8 cellular contexts compared by ENCODE assay signal in the genomic region with DNA sequence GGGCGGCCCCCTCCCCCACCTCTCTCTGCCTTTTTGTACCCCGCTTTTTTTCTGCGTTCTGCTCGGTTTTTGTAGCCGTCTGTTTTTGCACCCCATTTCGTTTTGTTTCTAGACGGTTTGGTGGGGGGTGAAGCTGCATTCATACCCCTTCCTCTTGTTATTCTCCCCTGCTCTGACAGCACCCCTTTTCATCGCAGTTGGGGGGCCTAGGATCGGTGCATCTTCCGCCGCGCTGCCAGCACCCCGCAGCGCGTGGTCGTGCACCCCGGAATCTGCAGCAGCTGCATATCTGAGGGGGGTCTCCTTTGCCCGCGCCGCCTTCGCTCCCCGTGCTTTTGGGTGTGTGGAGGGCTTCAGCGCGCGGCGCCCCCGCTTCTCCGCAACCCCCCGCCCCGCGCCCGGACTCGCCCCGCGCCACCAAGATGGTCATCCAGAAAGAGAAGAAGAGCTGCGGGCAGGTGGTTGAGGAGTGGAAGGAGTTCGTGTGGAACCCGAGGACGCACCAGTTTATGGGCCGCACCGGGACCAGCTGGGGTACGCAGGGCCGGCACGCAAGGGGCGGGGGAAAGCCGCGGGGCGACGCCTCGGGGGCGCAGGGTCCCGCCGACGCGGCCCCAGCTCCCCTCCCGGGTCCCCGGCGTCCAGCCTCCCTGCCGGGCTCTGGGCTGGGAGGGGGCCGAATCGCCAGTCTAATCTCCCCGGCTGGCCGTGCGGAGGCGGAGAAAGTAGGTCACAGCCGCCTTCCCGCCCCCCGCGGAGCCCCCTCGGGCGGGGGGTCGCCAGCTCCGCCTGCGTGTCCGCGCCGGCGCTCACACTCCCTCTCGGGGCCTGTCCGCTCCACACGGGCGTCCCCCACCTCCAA. TPM values are rescaled to one million over a fixed set of nuclear protein-coding genes. Genes with fewer than 3 reads are reported as not detected.
DNase-seq lines count a peak whose midpoint lies in the region; ATAC-seq, FAIRE-seq and TF ChIP-seq lines count a peak whose summit lies in the region.

No MANE protein-coding gene starts in this region.

- TF ChIP-seq EP300 in A549 (IDR thresholded peaks at IDR 0.05): no peak

- H3K36me3 ChIP-seq in HUES64 (ENCODE audit: insufficient read depth, low read length) (peaks cover 12% of the 10 kb centered on the region; the same call in 1 of the 2 replicates), colonic mucosa (no peaks in the 10 kb centered on the region), mucosa of rectum (ENCODE audit: control insufficient read depth in 2 of 2, insufficient read depth in 2 of 2, low read length in 2 of 2) (no peaks in the 10 kb centered on the region)

- H3K4me1 ChIP-seq in A549 (peaks cover 16% of the 10 kb centered on the region; the same call in 1 of the 3 replicates), HUES64 (ENCODE audit: insufficient read depth, low read length) (peaks cover 7% of the 10 kb centered on the region), colonic mucosa (no peaks in the 10 kb centered on the region), mucosa of rectum (ENCODE audit: control insufficient read depth in 2 of 2, insufficient read depth in 2 of 2, low read length in 2 of 2) (peaks cover 6 to 13% of the 10 kb centered on the region in 2 donors)

- peak overlapping the region in 1 of 2 experiments; percentile 58; a peak in 4 of 6 replicates for H3K27ac ChIP-seq in A549
- H3K27ac ChIP-seq in HUES64 (ENCODE audit: low read depth, low read length): no peak overlapping the region
- H3K27ac ChIP-seq in colonic mucosa: no peak overlapping the region
- H3K27ac ChIP-seq in mucosa of rectum (ENCODE audit: low read depth in 2 of 2, low read length in 2 of 2): no peak overlapping the region

- FAIRE-seq in A549 (lab: Jason Lieb, UNC): no peak

- H3K9ac ChIP-seq in HUES64 (ENCODE audit: low read depth, low read length) (peak overlapping the region; percentile 32; the same call in 1 of the 2 replicates), colonic mucosa (ENCODE audit: low read depth in 2 of 2, low read length in 2 of 2) (peak overlapping the region in 1 of 2 donors; percentile 18), mucosa of rectum (ENCODE audit: low read depth in 1 of 2, low read length in 2 of 2) (no peak overlapping the region)

- TF ChIP-seq CTCF in A549 (IDR thresholded peaks at IDR 0.05): no peak
- no peak for TF ChIP-seq CTCF in colonic mucosa (IDR thresholded peaks at IDR 0.05)

- no peak for TF ChIP-seq POLR2A in A549 (IDR thresholded peaks at IDR 0.05; ENCODE audit: low read length)
- TF ChIP-seq POLR2A in GM18505 (IDR thresholded peaks at IDR 0.05; ENCODE audit: borderline replicate concordance, extremely low read depth, insufficient read depth, insufficient read length): no peak

- TF ChIP-seq RAD21 in A549 (conservative IDR thresholded peaks at IDR 0.05 in 1 of 2, IDR thresholded peaks at IDR 0.05 in 1 of 2): no peak

- ATAC-seq in A549 (peak in 1 of 2 experiments; percentile 8; a peak in 2 of 6 replicates), GM19455 (IDR thresholded peaks at IDR 0.05; ENCODE audit: unreplicated experiment) (no peak), GM18505 (IDR thresholded peaks at IDR 0.05; ENCODE audit: unreplicated experiment) (no peak)

- peaks cover 37% of the 10 kb centered on the region for H3K27me3 ChIP-seq in HUES64 (ENCODE audit: insufficient read depth, low read length)
- peaks cover 21% of the 10 kb centered on the region for H3K27me3 ChIP-seq in colonic mucosa
- H3K27me3 ChIP-seq in mucosa of rectum (ENCODE audit: control insufficient read depth in 2 of 2, insufficient read depth in 2 of 2, low read length in 2 of 2): peaks cover 18 to 29% of the 10 kb centered on the region in 2 donors

- intact Hi-C loops in colonic mucosa (cut with DNase I): no loop called here

- peak overlapping the region; percentile 100 for H3K4me2 ChIP-seq in A549

- no peaks in the 10 kb centered on the region for H3K9me3 ChIP-seq in A549
- H3K9me3 ChIP-seq in HUES64 (ENCODE audit: insufficient read depth, low read depth, low read length): no peaks in the 10 kb centered on the region
- no peaks in the 10 kb centered on the region for H3K9me3 ChIP-seq in colonic mucosa
- H3K9me3 ChIP-seq in mucosa of rectum (ENCODE audit: control insufficient read depth in 2 of 2, low read length in 2 of 2): no peaks in the 10 kb centered on the region

- CTCF ChIA-PET in A549 (lab: Yijun Ruan, JAX): interaction anchor here (0.6 to 8.0 kb wide), 12 partner anchors 9 to 143 kb away, joined by 3 to 80 read pairs (median 4); partner anchors contain the start of genes FXR2, SAT2, TP53 and WRAP53

- no peak for DNase-seq in A549 (ENCODE audit: low read depth in 1 of 2, low spot score in 1 of 2)
- no peak for DNase-seq in colonic mucosa
- no peak for DNase-seq in NCI-H524 treated with DMSO at 0.1 percent for 48 hours (lab: John Stamatoyannopoulos, UW)
- no peak for DNase-seq in globus pallidus (ENCODE audit: low spot score)

- 20% methylated on average over 42 of the region's 82 CpGs for WGBS in A549 (ENCODE audit: missing lambda C conversion rate)
- under 1% methylated on average over 77 of the region's 82 CpGs for WGBS in HUES64

- POLR2A ChIA-PET in A549 (lab: Yijun Ruan, JAX): interaction anchor here (0.8 to 2.5 kb wide), 4 partner anchors 19 to 40 kb away, joined by 3 to 32 read pairs (median 8); partner anchors contain the start of genes SAT2 and TP53

- H3K4me3 ChIP-seq in A549: peak overlapping the region; percentile 59
- H3K4me3 ChIP-seq in HUES64 (ENCODE audit: low read length): peak overlapping the region; percentile 66
- H3K4me3 ChIP-seq in colonic mucosa: peak overlapping the region; percentile 39
- H3K4me3 ChIP-seq in mucosa of rectum (ENCODE audit: low read length in 2 of 2): peak overlapping the region; percentile 17 to 32

TF ChIP-seq in A549, 52 proteins besides CTCF, POLR2A, EP300 and RAD21:
- no peak for TF ChIP-seq FOSB (CRISPR knock-in tag; IDR thresholded peaks at IDR 0.05)
- TF ChIP-seq CHD4 (IDR thresholded peaks at IDR 0.05; ENCODE audit: borderline replicate concordance): no peak
- TF ChIP-seq CBX8 (IDR thresholded peaks at IDR 0.05): peak; percentile 94
- TF ChIP-seq TP53 (CRISPR knock-in tag; IDR thresholded peaks at IDR 0.05): no peak
- no peak for TF ChIP-seq CEBPB (IDR thresholded peaks at IDR 0.05)
- no peak for TF ChIP-seq NPAS2 (CRISPR knock-in tag; IDR thresholded peaks at IDR 0.05; ENCODE audit: borderline replicate concordance)
- peak; percentile 82; the same call in 1 of the 2 replicates for TF ChIP-seq RNF2 (IDR thresholded peaks at IDR 0.05; ENCODE audit: borderline replicate concordance, low read depth)
- TF ChIP-seq TFCP2L1 (CRISPR knock-in tag; IDR thresholded peaks at IDR 0.05): no peak
- no peak for TF ChIP-seq KDM5A (IDR thresholded peaks at IDR 0.05)
- no peak for TF ChIP-seq SMC3 (IDR thresholded peaks at IDR 0.05)

RNA-seq across cellular contexts. Expression of gene ATP1B2, which starts 0.6 kb away (rescaled TPM):
- polyA plus RNA-seq in A549 (2011; rRNA removed): 0.16 and 0.20 TPM in 2 replicates
- polyA plus RNA-seq in A549 (2012; cell fraction: cytosol; rRNA removed): 0.01 and 0.03 TPM in 2 replicates
- 0.04 and 0.05 TPM in 2 replicates for polyA plus RNA-seq in A549 (2012; cell fraction: nucleus; rRNA removed)
- 0.05 to 0.26 TPM (median 0.10 TPM) in 3 replicates for polyA plus RNA-seq in A549 (2017; fragmentation: RNase III; extraction: RNeasy Plus Mini Kit Qiagen cat#74134 plus additional on column Dnase treatment)
- polyA minus RNA-seq in A549 (2011; rRNA and poly(A)+ RNA removed): not detected in 2 replicates
- 8.8 TPM for polyA plus RNA-seq in HUES64 (2013, experiment 1 of 2)
- 16.2 TPM for polyA plus RNA-seq in HUES64 (2013, experiment 2 of 2)
- 1 to 10 TPM in 1 of 2 donors, under 1 TPM in 1; 0.54 to 1.4 TPM for total RNA-seq in colonic mucosa

RNA-seq across cellular contexts. Expression of gene SHBG, which starts 21.4 kb away (rescaled TPM):
- polyA plus RNA-seq in A549 (2011; rRNA removed): 0.31 and 0.34 TPM in 2 replicates
- 0.26 and 0.30 TPM in 2 replicates for polyA plus RNA-seq in A549 (2012; cell fraction: cytosol; rRNA removed)
- polyA plus RNA-seq in A549 (2012; cell fraction: nucleus; rRNA removed): 0.42 and 0.73 TPM in 2 replicates
- 0.37 to 0.63 TPM (median 0.50 TPM) in 3 replicates for polyA plus RNA-seq in A549 (2017; fragmentation: RNase III; extraction: RNeasy Plus Mini Kit Qiagen cat#74134 plus additional on column Dnase treatment)
- polyA minus RNA-seq in A549 (2011; rRNA and poly(A)+ RNA removed): 0.33 TPM in 1 of 2 replicates, not detected in the other
- polyA plus RNA-seq in HUES64 (2013, experiment 1 of 2): 0.85 TPM
- 1.1 TPM for polyA plus RNA-seq in HUES64 (2013, experiment 2 of 2)
- under 1 TPM; 0.42 to 0.64 TPM for total RNA-seq in colonic mucosa

RNA-seq across cellular contexts. Expression of gene SAT2, which starts 23.7 kb away (rescaled TPM):
- 38.1 and 44.4 TPM in 2 replicates for polyA plus RNA-seq in A549 (2011; rRNA removed)
- polyA plus RNA-seq in A549 (2012; cell fraction: cytosol; rRNA removed): 30.0 and 37.5 TPM in 2 replicates
- polyA plus RNA-seq in A549 (2012; cell fraction: nucleus; rRNA removed): 26.8 and 43.1 TPM in 2 replicates
- polyA plus RNA-seq in A549 (2017; fragmentation: RNase III; extraction: RNeasy Plus Mini Kit Qiagen cat#74134 plus additional on column Dnase treatment): 59.8 to 76.3 TPM (median 70.1 TPM) in 3 replicates
- polyA minus RNA-seq in A549 (2011; rRNA and poly(A)+ RNA removed): 12.4 and 13.3 TPM in 2 replicates
- polyA plus RNA-seq in HUES64 (2013, experiment 1 of 2): 41.2 TPM
- polyA plus RNA-seq in HUES64 (2013, experiment 2 of 2): 45.5 TPM
- total RNA-seq in colonic mucosa: 10 to 100 TPM; 55.3 to 77.3 TPM

RNA-seq across cellular contexts. Expression of gene TP53, which starts 36.0 kb away (rescaled TPM):
- 65.9 and 80.1 TPM in 2 replicates for polyA plus RNA-seq in A549 (2011; rRNA removed)
- 63.6 and 87.3 TPM in 2 replicates for polyA plus RNA-seq in A549 (2012; cell fraction: cytosol; rRNA removed)
- polyA plus RNA-seq in A549 (2012; cell fraction: nucleus; rRNA removed): 87.9 and 106 TPM in 2 replicates
- polyA plus RNA-seq in A549 (2017; fragmentation: RNase III; extraction: RNeasy Plus Mini Kit Qiagen cat#74134 plus additional on column Dnase treatment): 53.1 to 64.0 TPM (median 59.4 TPM) in 3 replicates
- polyA minus RNA-seq in A549 (2011; rRNA and poly(A)+ RNA removed): 108 and 128 TPM in 2 replicates
- 135 TPM for polyA plus RNA-seq in HUES64 (2013, experiment 1 of 2)
- 133 TPM for polyA plus RNA-seq in HUES64 (2013, experiment 2 of 2)
- total RNA-seq in colonic mucosa: 10 to 100 TPM; 64.3 to 90.0 TPM

RNA-seq across cellular contexts. Expression of gene FXR2, which starts 36.6 kb away (rescaled TPM):
- 40.7 and 45.3 TPM in 2 replicates for polyA plus RNA-seq in A549 (2011; rRNA removed)
- polyA plus RNA-seq in A549 (2012; cell fraction: cytosol; rRNA removed): 57.2 and 75.6 TPM in 2 replicates
- polyA plus RNA-seq in A549 (2012; cell fraction: nucleus; rRNA removed): 120 and 125 TPM in 2 replicates
- 38.9 to 45.2 TPM (median 42.9 TPM) in 3 replicates for polyA plus RNA-seq in A549 (2017; fragmentation: RNase III; extraction: RNeasy Plus Mini Kit Qiagen cat#74134 plus additional on column Dnase treatment)
- 74.1 and 80.2 TPM in 2 replicates for polyA minus RNA-seq in A549 (2011; rRNA and poly(A)+ RNA removed)
- 23.7 TPM for polyA plus RNA-seq in HUES64 (2013, experiment 1 of 2)
- polyA plus RNA-seq in HUES64 (2013, experiment 2 of 2): 24.3 TPM
- 10 to 100 TPM; 24.9 to 27.4 TPM for total RNA-seq in colonic mucosa
